Comparison of ENCODE assay signal across 9 cellular contexts in genomic region chr13:48448963-48449614, GRCh38. TPM values are rescaled to one million over a fixed set of nuclear protein-coding genes. Genes with fewer than 3 reads are reported as not detected.
A peak's percentile ranks its signal among the peaks of the same experiment; 100 is the strongest.
DNase-seq lines count a peak whose midpoint lies in the region; FAIRE-seq and TF ChIP-seq lines count a peak whose summit lies in the region.
"Had no signal": no experiment of that assay in that cellular context is flagged by ENCODE, and none has a peak within 500 bp of the region (broad histone marks: within the 10 kb centered on the region; RNA-seq: fewer than 3 reads in every experiment).

No MANE protein-coding gene starts in this region.

- peaks cover 8% of the 10 kb centered on the region for H3K79me2 ChIP-seq in endothelial cell of umbilical vein (ENCODE audit: control insufficient read depth, insufficient read depth, low read length)

- H3K4me2 ChIP-seq in endothelial cell of umbilical vein (ENCODE audit: insufficient read depth, low read length): peak overlapping the region; percentile 89

- H3K9me1 ChIP-seq in endothelial cell of umbilical vein (replicated peaks; ENCODE audit: control insufficient read depth, extremely low read depth, insufficient read depth, low read length): no peaks in the 10 kb centered on the region

- no peak for TF ChIP-seq CTCF in endothelial cell of umbilical vein (IDR thresholded peaks at IDR 0.05; ENCODE audit: extremely low read depth in 1 of 2, insufficient read depth in 1 of 2, low read depth in 1 of 2, low read length in 2 of 2)

- no peak overlapping the region for H3K9ac ChIP-seq in endothelial cell of umbilical vein (replicated peaks; ENCODE audit: extremely low read depth, insufficient read depth, low read length)

- H3K4me1 ChIP-seq in endothelial cell of umbilical vein (ENCODE audit: control insufficient read depth, extremely low read depth, insufficient read depth, low read length): peaks cover 41% of the 10 kb centered on the region

- no peaks in the 10 kb centered on the region for H4K20me1 ChIP-seq in endothelial cell of umbilical vein (replicated peaks; ENCODE audit: control insufficient read depth, extremely low read depth, insufficient read depth, low read length)

- no peaks in the 10 kb centered on the region for H3K27me3 ChIP-seq in endothelial cell of umbilical vein (ENCODE audit: control insufficient read depth in 2 of 2, insufficient read depth in 2 of 2, low read length in 2 of 2)

- intact Hi-C loops in endothelial cell of umbilical vein (cut with micrococcal nuclease): loop anchor here (1.0 kb wide), 1 partner anchor 46 kb away; no protein-coding TSS in a partner anchor

- TF ChIP-seq POLR2A in endothelial cell of umbilical vein (IDR thresholded peaks at IDR 0.05; ENCODE audit: low read depth, low read length): no peak

- H3K4me3 ChIP-seq in endothelial cell of umbilical vein (replicated peaks in 1 of 3; ENCODE audit: insufficient read depth in 1 of 3, low read depth in 1 of 3, low read length in 3 of 3): peak overlapping the region in 1 of 3 experiments; percentile 23
- H3K4me3 ChIP-seq in skeletal muscle cell (ENCODE audit: low read depth, low read length): no peak overlapping the region

- peak; percentile 69 for FAIRE-seq in endothelial cell of umbilical vein (lab: Jason Lieb, UNC)
- FAIRE-seq: A204.1 had no signal

- H3K36me3 ChIP-seq in endothelial cell of umbilical vein (ENCODE audit: control insufficient read depth in 2 of 2, extremely low read depth in 1 of 2, insufficient read depth in 2 of 2, low read length in 2 of 2): no peaks in the 10 kb centered on the region

- H2AFZ ChIP-seq in endothelial cell of umbilical vein (ENCODE audit: low read depth, low read length): no peak overlapping the region

- CTCF ChIA-PET in endothelial cell of umbilical vein (lab: Charles Lee): interaction anchor here (1.5 to 1.6 kb wide), 2 partner anchors 17 to 48 kb away, joined by 4 to 5 read pairs; no protein-coding TSS in a partner anchor

- dilution Hi-C loops in endothelial cell of umbilical vein (cut with MboI; ENCODE audit: extremely low pct_ligation_motif_present, low sequenced_read_pairs): no loop called here

- BruUV-seq in endothelial cell of umbilical vein (replicated peaks; lab: Mats Ljungman, UMichigan): no TSS peak

- no peaks in the 10 kb centered on the region for H3K9me3 ChIP-seq in endothelial cell of umbilical vein (replicated peaks; ENCODE audit: control insufficient read depth, insufficient read depth, low read length)

- peak; percentile 65 for DNase-seq in SIG-M5 treated with dmso at 0.1 percent for 504 hours (lab: John Stamatoyannopoulos, UW; ENCODE audit: unreplicated experiment)
- DNase-seq in SIG-M5 (lab: John Stamatoyannopoulos, UW): no peak
- DNase-seq in NOMO-1 treated with dmso at 0.1 percent for 144 hours (lab: John Stamatoyannopoulos, UW; ENCODE audit: unreplicated experiment): peak; percentile 47
- DNase-seq in endothelial cell of umbilical vein (ENCODE audit: low read depth, low spot score): no peak
- peak; percentile 40 for DNase-seq in skeletal muscle cell (ENCODE audit: low read depth)
- DNase-seq in UCSD-AML1 (lab: John Stamatoyannopoulos, UW; ENCODE audit: unreplicated experiment): no peak
- DNase-seq in SK-N-DZ (ENCODE audit: low spot score): no peak
- no peak for DNase-seq in DMS53 treated with DMSO at 0.1 percent for 48 hours (lab: John Stamatoyannopoulos, UW; ENCODE audit: unreplicated experiment)

- POLR2A ChIA-PET in endothelial cell of umbilical vein (lab: Charles Lee): no interaction called here

- peak overlapping the region; percentile 3 for H3K27ac ChIP-seq in endothelial cell of umbilical vein (ENCODE audit: insufficient read depth, low read depth, low read length)

TF ChIP-seq in endothelial cell of umbilical vein, 7 proteins besides CTCF, POLR2A, EP300 and RAD21:
- TF ChIP-seq EZH2 (IDR thresholded peaks at IDR 0.05; ENCODE audit: borderline replicate concordance, low read depth, low read length, severe bottlenecking) (no peak), JUN (IDR thresholded peaks at IDR 0.05; ENCODE audit: borderline replicate concordance, insufficient read depth, insufficient read length, low read depth) (peak; percentile 49), GATA2 (IDR thresholded peaks at IDR 0.05; ENCODE audit: insufficient read depth, insufficient read length, low read depth, low read length) (no peak), FOS (IDR thresholded peaks at IDR 0.05; ENCODE audit: borderline replicate concordance, insufficient read depth, low read length) (peak; percentile 52)

RNA-seq across cellular contexts. Expression of gene LPAR6, which starts 36.2 kb away (rescaled TPM):
- total RNA-seq in endothelial cell of umbilical vein: 22.3 and 22.9 TPM in 2 replicates
- 12.0 and 14.5 TPM in 2 replicates for polyA plus RNA-seq in endothelial cell of umbilical vein
- polyA plus RNA-seq in endothelial cell of umbilical vein (2011; cell fraction: cytosol; rRNA removed): 14.7 and 16.3 TPM in 2 replicates
- 19.0 and 26.0 TPM in 2 replicates for polyA plus RNA-seq in endothelial cell of umbilical vein (2011; cell fraction: nucleus; rRNA removed)
- polyA plus RNA-seq in endothelial cell of umbilical vein (2012): 16.4 and 17.9 TPM in 2 replicates
- polyA minus RNA-seq in endothelial cell of umbilical vein: 16.7 and 17.5 TPM in 2 replicates
- not detected for polyA minus RNA-seq in endothelial cell of umbilical vein (2011; cell fraction: cytosol; rRNA and poly(A)+ RNA removed)
- 20.0 and 23.5 TPM in 2 replicates for polyA minus RNA-seq in endothelial cell of umbilical vein (2011; cell fraction: nucleus; rRNA and poly(A)+ RNA removed)
- not detected in 2 replicates for polyA plus RNA-seq in SK-N-DZ (2014; cell fraction: cytosol; rRNA removed)
- not detected in 2 replicates for polyA plus RNA-seq in SK-N-DZ (2014; cell fraction: nucleus; rRNA removed)

Comparison
In these comparisons a context has a peak if more than half of its experiments do, and no peak if none do; other contexts are left out.
1. DNase-seq: peak in SIG-M5 treated with dmso at 0.1 percent for 504 hours (single experiment), NOMO-1 treated with dmso at 0.1 percent for 144 hours (single experiment) and skeletal muscle cell (single experiment); none in SIG-M5 (single experiment), endothelial cell of umbilical vein (single experiment), UCSD-AML1 (single experiment), SK-N-DZ (single experiment) and DMS53 treated with DMSO at 0.1 percent for 48 hours (single experiment).